1 cellular context compared by ENCODE assay signal in genomic region chr1:31792116-31792515, GRCh38.
TF ChIP-seq lines count a peak whose summit lies in the region.

No MANE protein-coding gene starts in this region.

TF ChIP-seq in WTC11, 78 proteins besides CTCF, POLR2A, EP300 and RAD21 (continued from another document):
- TF ChIP-seq PRDM15 (CRISPR knock-in tag; IDR thresholded peaks at IDR 0.05) (no peak), ZMAT4 (CRISPR knock-in tag; IDR thresholded peaks at IDR 0.05) (no peak), ZNF671 (CRISPR knock-in tag; IDR thresholded peaks at IDR 0.05) (no peak), ARID4B (CRISPR knock-in tag; IDR thresholded peaks at IDR 0.05; ENCODE audit: borderline replicate concordance) (no peak), ZNF532 (CRISPR knock-in tag; IDR thresholded peaks at IDR 0.05; ENCODE audit: borderline replicate concordance) (no peak), GABPB1 (CRISPR knock-in tag; IDR thresholded peaks at IDR 0.05) (no peak)
TF ChIP-seq in WTC11: peak in this region for 0.
